8 cellular contexts compared by ENCODE assay signal in genomic region chr5:127517480-127518318, GRCh38. TPM values are rescaled to one million over a fixed set of nuclear protein-coding genes. Genes with fewer than 3 reads are reported as not detected.
DNase-seq lines count a peak whose midpoint lies in the region; ATAC-seq and TF ChIP-seq lines count a peak whose summit lies in the region.

PRRC1 (plus strand) TSS chr5:127517640; CDS start chr5:127523480, 5,840 bp downstream.

- peak; percentile 90 for ATAC-seq in GM19025 (IDR thresholded peaks at IDR 0.05; ENCODE audit: low read depth, unreplicated experiment)
- peak; percentile 90 for ATAC-seq in HG03280 (IDR thresholded peaks at IDR 0.05; ENCODE audit: unreplicated experiment)
- ATAC-seq in left lobe of liver: peak; percentile 95

- DNase-seq in AG20443 (ENCODE audit: low spot score): peak; percentile 98
- DNase-seq in NCI-H510A treated with DMSO at 0.1 percent for 48 hours (lab: John Stamatoyannopoulos, UW): peak; percentile 59
- peak; percentile 85 for DNase-seq in activated CD4-positive, alpha-beta T cell treated with anti-CD3 and anti-CD28 coated beads for 48 hours
- peak; percentile 84 for DNase-seq in coronary artery (ENCODE audit: low spot score)
- DNase-seq in left lobe of liver (ENCODE audit: low spot score): peak; percentile 89
- peak; percentile 72 for DNase-seq in stimulated activated CD4-positive, alpha-beta T cell treated with anti-CD3 and anti-CD28 coated beads, Interleukin-2, amount 100 ng/mL, for 4 hours (ENCODE audit: low read depth)

- peak within 1 kb of the TSS; percentile 68 to 80 for H3K27ac ChIP-seq in coronary artery

- TF ChIP-seq CTCF in coronary artery (IDR thresholded peaks at IDR 0.05): no peak

- H3K4me3 ChIP-seq in coronary artery: peak within 1 kb of the TSS; percentile 90

RNA-seq across cellular contexts. Expression of gene PRRC1, which starts in this region (rescaled TPM):
- 28.4 TPM for total RNA-seq in left lobe of liver

Comparison
In these comparisons a context has a peak if more than half of its experiments do, and no peak if none do; other contexts are left out.
1. Peak in every context shown above with its lines: DNase-seq, ATAC-seq, H3K4me3 ChIP-seq and H3K27ac ChIP-seq.